ENCODE assay signal across 9 cellular contexts in genomic region chr15:63050737-63051700, GRCh38. TPM values are rescaled to one million over a fixed set of nuclear protein-coding genes. Genes with fewer than 3 reads are reported as not detected.
DNase-seq lines count a peak whose midpoint lies in the region; ATAC-seq and TF ChIP-seq lines count a peak whose summit lies in the region.
"Had no signal": no experiment of that assay in that cellular context is flagged by ENCODE, and none has a peak within 500 bp of the region (broad histone marks: within the 10 kb centered on the region; RNA-seq: fewer than 3 reads in every experiment).

No MANE protein-coding gene starts in this region.

- WGBS in mammary epithelial cell (ENCODE audit: low coverage, missing lambda C conversion rate), result 48% methylated on average over 5 of the region's 5 CpGs

- no peak for ATAC-seq in GM19463 (IDR thresholded peaks at IDR 0.05; ENCODE audit: unreplicated experiment)

- no peaks in the 10 kb centered on the region for H3K9me3 ChIP-seq in CD8-positive, alpha-beta memory T cell (ENCODE audit: low read length)
- no peaks in the 10 kb centered on the region for H3K9me3 ChIP-seq in mammary epithelial cell (replicated peaks; ENCODE audit: insufficient read depth, low read length)
- no peaks in the 10 kb centered on the region for H3K9me3 ChIP-seq in muscle layer of colon (ENCODE audit: low read length)

- no peak overlapping the region for H3K27ac Mint-ChIP-seq in CD8-positive, alpha-beta memory T cell
- H3K27ac Mint-ChIP-seq: activated naive CD4-positive, alpha-beta T cell treated with anti-CD3 and anti-CD28 coated beads, Interleukin-2, amount 50 U/mL, for 24 hours had no signal

- H2AFZ ChIP-seq in mammary epithelial cell (ENCODE audit: low read depth, low read length), result no peak overlapping the region

- intact Hi-C loops in mammary epithelial cell (cut with micrococcal nuclease), result no loop called here

- H4K20me1 ChIP-seq in mammary epithelial cell (ENCODE audit: insufficient read depth, low read length), result no peaks in the 10 kb centered on the region

- dilution Hi-C loops in mammary epithelial cell (cut with HindIII; ENCODE audit: low sequenced_read_pairs), result no loop called here

- H3K9me3 Mint-ChIP-seq in CD8-positive, alpha-beta memory T cell, result no peaks in the 10 kb centered on the region
- H3K9me3 Mint-ChIP-seq: activated naive CD4-positive, alpha-beta T cell treated with anti-CD3 and anti-CD28 coated beads, Interleukin-2, amount 50 U/mL, for 24 hours had no signal

- H3K79me2 ChIP-seq in mammary epithelial cell (ENCODE audit: insufficient read depth, low read length), result peaks cover 91% of the 10 kb centered on the region

- BruUV-seq in mammary epithelial cell (replicated peaks; lab: Mats Ljungman, UMichigan), result no TSS peak

- no peak overlapping the region for H3K4me3 ChIP-seq in CD8-positive, alpha-beta memory T cell (ENCODE audit: low read length)
- H3K4me3 ChIP-seq in mammary epithelial cell (replicated peaks in 1 of 3; ENCODE audit: insufficient read depth in 1 of 3, low read depth in 2 of 3, low read length in 3 of 3) (peak overlapping the region in 2 of 3 experiments; percentile 7 to 12), muscle layer of colon (ENCODE audit: low read depth in 1 of 2, low read length in 2 of 2) (peak overlapping the region; percentile 11 to 64)

- peaks cover 10 to 11% of the 10 kb centered on the region in 2 donors for H3K27me3 Mint-ChIP-seq in CD8-positive, alpha-beta memory T cell

- POLR2A ChIA-PET in CD8-positive, alpha-beta memory T cell (lab: Charles Lee), result no interaction called here

- peaks cover 16 to 35% (median 19%) of the 10 kb centered on the region in 3 donors for H3K4me1 Mint-ChIP-seq in CD8-positive, alpha-beta memory T cell

- in situ Hi-C loops in mammary epithelial cell (cut with MboI; ENCODE audit: low sequenced_read_pairs in 2 of 2), result no loop called here

- H3K4me1 ChIP-seq in CD8-positive, alpha-beta memory T cell (ENCODE audit: insufficient read depth, low read length), result peaks cover 11% of the 10 kb centered on the region
- H3K4me1 ChIP-seq in mammary epithelial cell (ENCODE audit: insufficient read depth, low read length), result peaks cover 46% of the 10 kb centered on the region
- peaks cover 73% of the 10 kb centered on the region for H3K4me1 ChIP-seq in muscle layer of colon (ENCODE audit: insufficient read depth, low read length)

- H3K36me3 ChIP-seq in CD8-positive, alpha-beta memory T cell (ENCODE audit: insufficient read depth, low read length), result no peaks in the 10 kb centered on the region
- H3K36me3 ChIP-seq in mammary epithelial cell (ENCODE audit: insufficient read depth, low read length) (peaks cover 5% of the 10 kb centered on the region), muscle layer of colon (ENCODE audit: insufficient read depth, low read length) (peaks cover 71% of the 10 kb centered on the region)

- H3K4me3 Mint-ChIP-seq in CD8-positive, alpha-beta memory T cell, result peak overlapping the region in 1 of 7 donors; percentile 98
- H3K4me3 Mint-ChIP-seq: activated naive CD4-positive, alpha-beta T cell treated with anti-CD3 and anti-CD28 coated beads, Interleukin-2, amount 50 U/mL, for 24 hours had no signal

- H3K9ac ChIP-seq in mammary epithelial cell (ENCODE audit: insufficient read depth, low read length) (no peak overlapping the region), muscle layer of colon (ENCODE audit: low read length) (peak overlapping the region; percentile 90)

- DNase-seq in CD8-positive, alpha-beta memory T cell, result no peak
- DNase-seq in NCI-H146 treated with DMSO at 0.1 percent for 48 hours (lab: John Stamatoyannopoulos, UW; ENCODE audit: unreplicated experiment), result peak; percentile 30
- DNase-seq in mammary epithelial cell, result no peak
- no peak for DNase-seq in 8988T
- DNase-seq in activated T-cell treated with anti-CD3 and anti-CD28 coated beads, Interleukin-2, amount 50 U/mL, for 48 hours, result no peak
- DNase-seq in stimulated activated CD4-positive, alpha-beta T cell treated with anti-CD3 and anti-CD28 coated beads, Interleukin-15, amount 100 ng/mL, for 24 hours, result no peak

- H3K36me3 Mint-ChIP-seq in CD8-positive, alpha-beta memory T cell, result peaks cover 0 to 4% (median 0%) of the 10 kb centered on the region in 3 donors
- H3K36me3 Mint-ChIP-seq: activated naive CD4-positive, alpha-beta T cell treated with anti-CD3 and anti-CD28 coated beads, Interleukin-2, amount 50 U/mL, for 24 hours had no signal

- H3K27me3 ChIP-seq in CD8-positive, alpha-beta memory T cell (ENCODE audit: insufficient read depth, low read length, poor library complexity, severe bottlenecking), result peaks cover 15% of the 10 kb centered on the region
- H3K27me3 ChIP-seq in mammary epithelial cell (ENCODE audit: insufficient read depth, low read length), result no peaks in the 10 kb centered on the region
- H3K27me3 ChIP-seq in muscle layer of colon (ENCODE audit: control insufficient read depth in 1 of 2, insufficient read depth in 2 of 2, low read length in 2 of 2), result no peaks in the 10 kb centered on the region

- H3K4me2 ChIP-seq in mammary epithelial cell (ENCODE audit: insufficient read depth, low read depth, low read length), result peak overlapping the region; percentile 99

- TF ChIP-seq CTCF in mammary epithelial cell (conservative IDR thresholded peaks at IDR 0.05 in 1 of 2, IDR thresholded peaks at IDR 0.05 in 1 of 2; ENCODE audit: extremely low read depth in 1 of 2, insufficient read depth in 1 of 2, low read depth in 1 of 2, low read length in 2 of 2), result no peak

- CTCF ChIA-PET in CD8-positive, alpha-beta memory T cell (lab: Charles Lee), result no interaction called here
- CTCF ChIA-PET in mammary epithelial cell (lab: Charles Lee; ENCODE audit: low non-redundant PET), result no interaction called here

- H3K27ac ChIP-seq in CD8-positive, alpha-beta memory T cell (ENCODE audit: low read depth, low read length), result peak overlapping the region; percentile 49
- H3K27ac ChIP-seq in mammary epithelial cell (ENCODE audit: insufficient read depth, low read depth, low read length), result peak overlapping the region; percentile 41
- H3K27ac ChIP-seq in muscle layer of colon (ENCODE audit: low read depth, low read length), result peak overlapping the region; percentile 94

RNA-seq across cellular contexts. Expression of gene TPM1, which starts 8.5 kb away (rescaled TPM):
- total RNA-seq in CD8-positive, alpha-beta memory T cell, result 1 to 10 TPM; 9.4 to 9.9 TPM
- 8.3 TPM for polyA plus RNA-seq in CD8-positive, alpha-beta memory T cell
- 1,000 to 10,000 TPM in 1 of 2 donors, 100 to 1,000 TPM in 1; 463 to 1,538 TPM for total RNA-seq in mammary epithelial cell
- 241 TPM for polyA plus RNA-seq in mammary epithelial cell
- polyA minus RNA-seq in mammary epithelial cell, result 182 TPM

Comparison
In these comparisons a context has a peak if more than half of its experiments do, and no peak if none do; other contexts are left out.
1. H3K27ac ChIP-seq: peak in every context shown above with its lines; median percentile 94 in muscle layer of colon; 49 in CD8-positive, alpha-beta memory T cell; 41 in mammary epithelial cell.
2. RNA of gene TPM1, which starts 8.5 kb away (total RNA-seq): 463 to 1,538 TPM in mammary epithelial cell; 9.4 to 9.9 TPM in CD8-positive, alpha-beta memory T cell; every median in the first group is over 10 times any median in the second.